In the genomic region with DNA sequence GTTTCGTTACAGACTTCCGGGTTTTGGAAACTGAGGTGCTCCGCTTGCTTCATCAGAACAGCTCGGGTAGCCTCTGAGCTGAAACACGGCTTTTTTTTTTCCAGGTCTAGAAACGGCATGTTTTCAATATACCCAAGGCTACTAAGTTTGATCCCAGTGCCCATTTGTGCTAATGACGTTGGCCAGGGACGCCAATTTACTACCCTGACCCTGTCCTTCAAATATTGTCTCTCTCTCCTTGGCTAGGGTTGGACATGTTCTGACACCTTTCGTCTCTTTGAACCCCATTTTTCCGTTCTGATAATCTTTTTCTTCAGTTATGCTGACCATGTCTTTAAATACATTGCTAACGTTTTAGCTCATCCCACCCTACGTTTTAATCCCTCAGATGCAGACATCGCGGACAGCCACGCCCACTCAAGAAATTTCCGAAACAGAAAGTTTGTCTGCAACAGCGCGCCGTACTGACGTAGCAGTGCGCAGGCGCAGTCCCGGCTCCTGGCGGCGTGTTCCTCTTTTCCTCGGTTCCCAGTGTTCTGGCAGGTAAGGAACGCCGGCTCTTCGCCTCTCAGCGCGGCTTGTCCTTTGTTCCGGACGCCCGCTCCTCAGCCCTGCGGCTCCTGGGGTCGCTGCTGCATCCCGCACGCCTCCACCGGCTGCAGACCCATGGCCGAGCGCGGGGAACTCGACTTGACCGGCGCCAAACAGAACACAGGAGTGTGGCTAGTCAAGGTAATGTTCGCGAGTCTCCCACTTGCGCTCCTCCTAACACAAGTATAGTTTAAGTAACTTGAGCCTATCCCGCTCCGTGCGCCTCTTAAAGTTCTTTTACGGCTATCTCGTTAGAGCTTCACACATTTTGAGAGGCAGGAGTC, we compare ENCODE assay signal across 1 cellular context.
TF ChIP-seq lines count a peak whose summit lies in the region.

A gene with protein sequence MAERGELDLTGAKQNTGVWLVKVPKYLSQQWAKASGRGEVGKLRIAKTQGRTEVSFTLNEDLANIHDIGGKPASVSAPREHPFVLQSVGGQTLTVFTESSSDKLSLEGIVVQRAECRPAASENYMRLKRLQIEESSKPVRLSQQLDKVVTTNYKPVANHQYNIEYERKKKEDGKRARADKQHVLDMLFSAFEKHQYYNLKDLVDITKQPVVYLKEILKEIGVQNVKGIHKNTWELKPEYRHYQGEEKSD (plus strand): TSS at position 521 of the 875 bp plus-strand sequence. CDS start 146 bp downstream, at position 667.

TF ChIP-seq in K562, 482 proteins besides CTCF, POLR2A, EP300 and RAD21 (continued from another document and continues in another):
- TF ChIP-seq ARID4B (CRISPR knock-in tag; IDR thresholded peaks at IDR 0.05) (peak; percentile 82), ZBED1 (IDR thresholded peaks at IDR 0.05) (no peak), SMAD1 (IDR thresholded peaks at IDR 0.05; ENCODE audit: low read depth, low read length, partially characterized antibody) (peak; percentile 26), TAF9B (IDR thresholded peaks at IDR 0.05; ENCODE audit: partially characterized antibody) (peak; percentile 50), ATF3 (IDR thresholded peaks at IDR 0.05) (no peak), ATF3 (CRISPR knock-in tag; conservative IDR thresholded peaks at IDR 0.05) (no peak), NR1H2 (CRISPR knock-in tag; IDR thresholded peaks at IDR 0.05) (no peak), ETS2 (tag; IDR thresholded peaks at IDR 0.05; ENCODE audit: borderline replicate concordance, poor library complexity, severe bottlenecking) (no peak), ZNF699 (CRISPR knock-in tag; IDR thresholded peaks at IDR 0.05; ENCODE audit: insufficient replicate concordance) (no peak), BCL6 (CRISPR knock-in tag; IDR thresholded peaks at IDR 0.05) (no peak), CEBPG (CRISPR knock-in tag; IDR thresholded peaks at IDR 0.05) (no peak), CEBPG (tag; conservative IDR thresholded peaks at IDR 0.05 in 1 of 2, IDR thresholded peaks at IDR 0.05 in 1 of 2) (no peak), ZC3H8 (IDR thresholded peaks at IDR 0.05) (no peak), NEUROD1 (IDR thresholded peaks at IDR 0.05; ENCODE audit: borderline replicate concordance, low read depth, low read length, partially characterized antibody) (no peak), KHSRP (IDR thresholded peaks at IDR 0.05) (no peak), CHD2 (IDR thresholded peaks at IDR 0.05; ENCODE audit: low read depth, low read length) (no peak), ZNF224 (CRISPR knock-in tag; IDR thresholded peaks at IDR 0.05) (no peak), ETV6 (IDR thresholded peaks at IDR 0.05; ENCODE audit: borderline replicate concordance in 1 of 2, low read depth in 2 of 2, low read length in 1 of 2) (no peak), ETV6 (CRISPR knock-in tag; IDR thresholded peaks at IDR 0.05; ENCODE audit: borderline replicate concordance) (no peak), ZNF197 (CRISPR knock-in tag; IDR thresholded peaks at IDR 0.05; ENCODE audit: low read depth) (no peak), FOXP1 (CRISPR knock-in tag; IDR thresholded peaks at IDR 0.05) (no peak), IRF9 (tag; IDR thresholded peaks at IDR 0.05) (no peak), BRD4 (IDR thresholded peaks at IDR 0.05) (no peak), ATF4 (CRISPR knock-in tag; IDR thresholded peaks at IDR 0.05) (no peak), PTRF (tag; IDR thresholded peaks at IDR 0.05) (no peak), PHF21A (IDR thresholded peaks at IDR 0.05; ENCODE audit: borderline replicate concordance, low read depth) (no peak), RB1 (IDR thresholded peaks at IDR 0.05; ENCODE audit: low read depth) (0 out of 2 replicates have a peak, but pooled peaks have one; percentile 36), DPF2 (IDR thresholded peaks at IDR 0.05) (no peak), NCOA1 (IDR thresholded peaks at IDR 0.05; ENCODE audit: low read depth) (no peak), TEAD1 (CRISPR knock-in tag; IDR thresholded peaks at IDR 0.05) (no peak), ZBTB5 (IDR thresholded peaks at IDR 0.05) (no peak), SMARCA5 (IDR thresholded peaks at IDR 0.05) (no peak), DIDO1 (tag; IDR thresholded peaks at IDR 0.05; ENCODE audit: low read depth) (0 out of 2 replicates have a peak, but pooled peaks have one; percentile 33), ILK (tag; IDR thresholded peaks at IDR 0.05; ENCODE audit: borderline replicate concordance, low read depth) (no peak), SRSF3 (IDR thresholded peaks at IDR 0.05; ENCODE audit: insufficient read depth, low read length) (no peak)
- TF ChIP-seq, protein P1, sequence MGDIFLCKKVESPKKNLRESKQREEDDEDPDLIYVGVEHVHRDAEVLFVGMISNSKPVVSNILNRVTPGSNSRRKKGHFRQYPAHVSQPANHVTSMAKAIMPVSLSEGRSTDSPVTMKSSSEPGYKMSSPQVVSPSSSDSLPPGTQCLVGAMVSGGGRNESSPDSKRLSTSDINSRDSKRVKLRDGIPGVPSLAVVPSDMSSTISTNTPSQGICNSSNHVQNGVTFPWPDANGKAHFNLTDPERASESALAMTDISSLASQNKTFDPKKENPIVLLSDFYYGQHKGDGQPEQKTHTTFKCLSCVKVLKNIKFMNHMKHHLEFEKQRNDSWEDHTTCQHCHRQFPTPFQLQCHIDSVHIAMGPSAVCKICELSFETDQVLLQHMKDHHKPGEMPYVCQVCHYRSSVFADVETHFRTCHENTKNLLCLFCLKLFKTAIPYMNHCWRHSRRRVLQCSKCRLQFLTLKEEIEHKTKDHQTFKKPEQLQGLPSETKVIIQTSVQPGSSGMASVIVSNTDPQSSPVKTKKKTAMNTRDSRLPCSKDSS (IDR thresholded peaks at IDR 0.05; ENCODE audit: low read depth, partially characterized antibody), result no peak
- TF ChIP-seq, protein P2, sequence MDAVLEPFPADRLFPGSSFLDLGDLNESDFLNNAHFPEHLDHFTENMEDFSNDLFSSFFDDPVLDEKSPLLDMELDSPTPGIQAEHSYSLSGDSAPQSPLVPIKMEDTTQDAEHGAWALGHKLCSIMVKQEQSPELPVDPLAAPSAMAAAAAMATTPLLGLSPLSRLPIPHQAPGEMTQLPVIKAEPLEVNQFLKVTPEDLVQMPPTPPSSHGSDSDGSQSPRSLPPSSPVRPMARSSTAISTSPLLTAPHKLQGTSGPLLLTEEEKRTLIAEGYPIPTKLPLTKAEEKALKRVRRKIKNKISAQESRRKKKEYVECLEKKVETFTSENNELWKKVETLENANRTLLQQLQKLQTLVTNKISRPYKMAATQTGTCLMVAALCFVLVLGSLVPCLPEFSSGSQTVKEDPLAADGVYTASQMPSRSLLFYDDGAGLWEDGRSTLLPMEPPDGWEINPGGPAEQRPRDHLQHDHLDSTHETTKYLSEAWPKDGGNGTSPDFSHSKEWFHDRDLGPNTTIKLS (IDR thresholded peaks at IDR 0.05; ENCODE audit: borderline replicate concordance, low read depth), result no peak
- TF ChIP-seq, protein P3, sequence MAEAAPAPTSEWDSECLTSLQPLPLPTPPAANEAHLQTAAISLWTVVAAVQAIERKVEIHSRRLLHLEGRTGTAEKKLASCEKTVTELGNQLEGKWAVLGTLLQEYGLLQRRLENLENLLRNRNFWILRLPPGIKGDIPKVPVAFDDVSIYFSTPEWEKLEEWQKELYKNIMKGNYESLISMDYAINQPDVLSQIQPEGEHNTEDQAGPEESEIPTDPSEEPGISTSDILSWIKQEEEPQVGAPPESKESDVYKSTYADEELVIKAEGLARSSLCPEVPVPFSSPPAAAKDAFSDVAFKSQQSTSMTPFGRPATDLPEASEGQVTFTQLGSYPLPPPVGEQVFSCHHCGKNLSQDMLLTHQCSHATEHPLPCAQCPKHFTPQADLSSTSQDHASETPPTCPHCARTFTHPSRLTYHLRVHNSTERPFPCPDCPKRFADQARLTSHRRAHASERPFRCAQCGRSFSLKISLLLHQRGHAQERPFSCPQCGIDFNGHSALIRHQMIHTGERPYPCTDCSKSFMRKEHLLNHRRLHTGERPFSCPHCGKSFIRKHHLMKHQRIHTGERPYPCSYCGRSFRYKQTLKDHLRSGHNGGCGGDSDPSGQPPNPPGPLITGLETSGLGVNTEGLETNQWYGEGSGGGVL (CRISPR knock-in tag; IDR thresholded peaks at IDR 0.05), result no peak
- TF ChIP-seq, protein P4, sequence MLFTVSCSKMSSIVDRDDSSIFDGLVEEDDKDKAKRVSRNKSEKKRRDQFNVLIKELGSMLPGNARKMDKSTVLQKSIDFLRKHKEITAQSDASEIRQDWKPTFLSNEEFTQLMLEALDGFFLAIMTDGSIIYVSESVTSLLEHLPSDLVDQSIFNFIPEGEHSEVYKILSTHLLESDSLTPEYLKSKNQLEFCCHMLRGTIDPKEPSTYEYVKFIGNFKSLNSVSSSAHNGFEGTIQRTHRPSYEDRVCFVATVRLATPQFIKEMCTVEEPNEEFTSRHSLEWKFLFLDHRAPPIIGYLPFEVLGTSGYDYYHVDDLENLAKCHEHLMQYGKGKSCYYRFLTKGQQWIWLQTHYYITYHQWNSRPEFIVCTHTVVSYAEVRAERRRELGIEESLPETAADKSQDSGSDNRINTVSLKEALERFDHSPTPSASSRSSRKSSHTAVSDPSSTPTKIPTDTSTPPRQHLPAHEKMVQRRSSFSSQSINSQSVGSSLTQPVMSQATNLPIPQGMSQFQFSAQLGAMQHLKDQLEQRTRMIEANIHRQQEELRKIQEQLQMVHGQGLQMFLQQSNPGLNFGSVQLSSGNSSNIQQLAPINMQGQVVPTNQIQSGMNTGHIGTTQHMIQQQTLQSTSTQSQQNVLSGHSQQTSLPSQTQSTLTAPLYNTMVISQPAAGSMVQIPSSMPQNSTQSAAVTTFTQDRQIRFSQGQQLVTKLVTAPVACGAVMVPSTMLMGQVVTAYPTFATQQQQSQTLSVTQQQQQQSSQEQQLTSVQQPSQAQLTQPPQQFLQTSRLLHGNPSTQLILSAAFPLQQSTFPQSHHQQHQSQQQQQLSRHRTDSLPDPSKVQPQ (CRISPR knock-in tag; IDR thresholded peaks at IDR 0.05; ENCODE audit: borderline replicate concordance), result no peak
